In the genomic region with DNA sequence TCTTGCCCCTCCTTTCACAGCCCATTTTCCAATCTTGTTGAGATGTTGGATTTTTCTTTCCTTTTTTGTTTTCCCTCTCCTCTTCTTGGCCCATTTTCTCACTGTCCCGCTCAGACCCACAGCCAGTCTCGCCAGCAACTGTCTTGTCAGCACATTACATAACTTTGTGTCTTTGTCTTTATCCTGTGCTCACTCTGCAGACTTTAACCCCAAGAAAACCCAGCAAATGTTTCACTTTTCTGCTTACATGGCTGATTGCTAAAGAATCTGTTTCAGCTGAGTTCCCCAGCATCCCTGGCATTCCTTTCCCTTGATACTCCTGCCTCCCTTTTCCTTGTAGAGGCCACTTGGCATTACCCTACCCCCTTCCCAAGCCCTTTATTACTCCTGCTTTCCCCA, we compare ENCODE assay signal across 13 cellular contexts.
A peak's percentile ranks its signal among the peaks of the same experiment; 100 is the strongest.
DNase-seq lines count a peak whose midpoint lies in the region; ATAC-seq and TF ChIP-seq lines count a peak whose summit lies in the region.
"Had no signal": no experiment of that assay in that cellular context is flagged by ENCODE, and none has a peak within 500 bp of the region (broad histone marks: within the 10 kb centered on the region; RNA-seq: fewer than 3 reads in every experiment).

No MANE protein-coding gene starts in this region.

- peaks cover 19% of the 10 kb centered on the region for H3K4me1 Mint-ChIP-seq in endodermal cell

- DNase-seq in dorsolateral prefrontal cortex, result peak in 1 of 10 donors; percentile 20
- DNase-seq in left kidney (ENCODE audit: low read depth, low spot score), result peak; percentile 14
- DNase-seq in occipital lobe (lab: John Stamatoyannopoulos, UW), result no peak
- no peak for DNase-seq in iPS-NIHi7 (ENCODE audit: extremely low spot score)
- no peak for DNase-seq in endodermal cell
- DNase-seq: Kasumi-1, NCI-H187 treated with DMSO at 0.1 percent for 48 hours, NCI-H2171, NCI-H446 treated with DMSO at 0.1 percent for 48 hours, NCI-H748 treated with DMSO at 0.1 percent for 48 hours, SHP77 treated with DMSO at 0.1 percent for 48 hours had no signal

- peaks cover 1% of the 10 kb centered on the region for H3K27me3 Mint-ChIP-seq in endodermal cell (ENCODE audit: insufficient read depth)

- no peak for ATAC-seq in GM21576 (IDR thresholded peaks at IDR 0.05; ENCODE audit: unreplicated experiment)

- no peak overlapping the region for H3K27ac Mint-ChIP-seq in endodermal cell

- H3K4me3 Mint-ChIP-seq in endodermal cell, result no peak overlapping the region

- TF ChIP-seq CTCF in dorsolateral prefrontal cortex (IDR thresholded peaks at IDR 0.05 in 54 of 56, conservative IDR thresholded peaks at IDR 0.05 in 2 of 56; ENCODE audit: low read depth in 1 of 56, partially characterized antibody in 56 of 56) (no peak), endodermal cell (conservative IDR thresholded peaks at IDR 0.05) (no peak)

- H3K36me3 Mint-ChIP-seq in endodermal cell (ENCODE audit: low read depth), result no peaks in the 10 kb centered on the region

- no peaks in the 10 kb centered on the region for H3K9me3 Mint-ChIP-seq in endodermal cell

- peaks cover 7% of the 10 kb centered on the region for H3K4me1 ChIP-seq in endodermal cell (ENCODE audit: control insufficient read depth, insufficient read depth, low read length)

- 88 to 90% methylated on average over 2 of the region's 2 CpGs for WGBS in endodermal cell (ENCODE audit: insufficient coverage in 1 of 2, insufficient read length in 1 of 2), 2 experiments

- H3K36me3 ChIP-seq in endodermal cell (ENCODE audit: control insufficient read depth, insufficient read depth, low read length), result no peaks in the 10 kb centered on the region

- H3K27me3 ChIP-seq in dorsolateral prefrontal cortex (no peaks in the 10 kb centered on the region), endodermal cell (ENCODE audit: control insufficient read depth, insufficient read depth, low read length, poor library complexity, severe bottlenecking) (peaks cover 34% of the 10 kb centered on the region)

- H3K27ac ChIP-seq in angular gyrus (ENCODE audit: low read depth, low read length), result peak overlapping the region; percentile 75
- H3K27ac ChIP-seq in dorsolateral prefrontal cortex, result peak overlapping the region in 56 of 59 donors; percentile 11 to 85 (median 71)
- H3K27ac ChIP-seq in endodermal cell (ENCODE audit: low read depth, low read length), result no peak overlapping the region

- intact Hi-C loops in dorsolateral prefrontal cortex (cut with DNase I), result no loop called here

- H3K9me3 ChIP-seq in endodermal cell (ENCODE audit: control insufficient read depth, low read length), result no peaks in the 10 kb centered on the region

- peak overlapping the region in 7 of 59 donors; percentile 3 to 33 (median 15) for H3K4me3 ChIP-seq in dorsolateral prefrontal cortex
- H3K4me3 ChIP-seq in endodermal cell (ENCODE audit: low read length), result no peak overlapping the region

- no peak overlapping the region for H3K9ac ChIP-seq in endodermal cell (ENCODE audit: extremely low read depth, low read length, poor library complexity, severe bottlenecking)
